ENCODE assay signal across 9 cellular contexts in genomic region chr1:166089804-166090203, GRCh38.
DNase-seq lines count a peak whose midpoint lies in the region; ATAC-seq, FAIRE-seq and TF ChIP-seq lines count a peak whose summit lies in the region.
"Had no signal": no experiment of that assay in that cellular context is flagged by ENCODE, and none has a peak within 500 bp of the region (broad histone marks: within the 10 kb centered on the region; RNA-seq: fewer than 3 reads in every experiment).

No MANE protein-coding gene starts in this region.

- peak overlapping the region; percentile 56 for H3K4me2 ChIP-seq in GM12878 (ENCODE audit: control insufficient read depth, insufficient read depth)

- TF ChIP-seq POLR2A in GM12878 (IDR thresholded peaks at IDR 0.05; ENCODE audit: low read depth, low read length), result no peak

- no peak overlapping the region for H3K4me3 ChIP-seq in GM12878
- H3K4me3 ChIP-seq in CD8-positive, alpha-beta memory T cell (ENCODE audit: low read length), result no peak overlapping the region

- no peaks in the 10 kb centered on the region; the same call in 2 of the 3 replicates for H3K9me3 ChIP-seq in GM12878 (replicated peaks; ENCODE audit: control insufficient read depth, insufficient read depth, low read length)
- H3K9me3 ChIP-seq in CD8-positive, alpha-beta memory T cell (ENCODE audit: low read length), result no peaks in the 10 kb centered on the region

- in situ Hi-C loops in GM12878 (cut with MboI), result no loop called here

- intact Hi-C loops in GM12878 (cut with micrococcal nuclease; ENCODE audit: unreplicated experiment), result loop anchor here (5.0 kb wide), 1 partner anchor 77 kb away; the partner anchor contains the start of gene FAM78B

- H3K79me2 ChIP-seq in GM12878 (ENCODE audit: control insufficient read depth, insufficient read depth, low read length), result no peaks in the 10 kb centered on the region

- no TSS peak for BruUV-seq in GM12878 (replicated peaks; lab: Mats Ljungman, UMichigan)

- FAIRE-seq in GM12878 (lab: Jason Lieb, UNC), result peak; percentile 38

- H3K27me3 Mint-ChIP-seq in effector memory CD8-positive, alpha-beta T cell, result peaks cover 0 to 21% of the 10 kb centered on the region in 2 donors
- peaks cover 2 to 12% of the 10 kb centered on the region in 2 donors for H3K27me3 Mint-ChIP-seq in CD8-positive, alpha-beta memory T cell
- H3K27me3 Mint-ChIP-seq: activated CD4-positive, alpha-beta T cell treated with anti-CD3 and anti-CD28 coated beads, Interleukin-2, amount 10 ng/mL, durations not matched to agents 7 days and 5 days had no signal

- CTCF ChIA-PET in GM12878 (lab: Yijun Ruan, JAX), result interaction anchor here (0.6 to 3.8 kb wide), 9 partner anchors 23 to 389 kb away, joined by 3 to 13 read pairs (median 3); partner anchors contain the start of gene FAM78B
- CTCF ChIA-PET in CD8-positive, alpha-beta memory T cell (lab: Charles Lee), result no interaction called here

- no peak overlapping the region for H2AFZ ChIP-seq in GM12878 (ENCODE audit: control insufficient read depth, low read depth, low read length)

- peak; percentile 19 for DNase-seq in GM12878 (ENCODE audit: low read depth, low spot score)
- no peak for DNase-seq in DMS53 treated with DMSO at 0.1 percent for 48 hours (lab: John Stamatoyannopoulos, UW; ENCODE audit: unreplicated experiment)
- DNase-seq in effector memory CD8-positive, alpha-beta T cell, result no peak
- DNase-seq in mucosa of gallbladder (ENCODE audit: low spot score), result no peak
- no peak for DNase-seq in CD8-positive, alpha-beta memory T cell
- DNase-seq: activated CD4-positive, alpha-beta T cell treated with anti-CD3 and anti-CD28 coated beads, Interleukin-2, amount 10 ng/mL, durations not matched to agents 7 days and 5 days had no signal

- ATAC-seq in GM18498 (IDR thresholded peaks at IDR 0.05; ENCODE audit: unreplicated experiment) (peak; percentile 76), GM19438 (IDR thresholded peaks at IDR 0.05; ENCODE audit: low read depth, unreplicated experiment) (peak; percentile 80), HG03159 (IDR thresholded peaks at IDR 0.05; ENCODE audit: unreplicated experiment) (peak; percentile 81), GM12878 (peak; percentile 79)
- no peak for ATAC-seq in effector memory CD8-positive, alpha-beta T cell (replicated peaks)

- peaks cover 8% of the 10 kb centered on the region for H3K4me1 ChIP-seq in GM12878 (ENCODE audit: control insufficient read depth, insufficient read depth, low read length)
- H3K4me1 ChIP-seq in CD8-positive, alpha-beta memory T cell (ENCODE audit: insufficient read depth, low read length), result no peaks in the 10 kb centered on the region

- no peak for TF ChIP-seq EP300 in GM12878 (IDR thresholded peaks at IDR 0.05; ENCODE audit: borderline replicate concordance in 1 of 2, control insufficient read depth in 1 of 2, low read depth in 2 of 2, low read length in 2 of 2)

- no peak overlapping the region for H3K27ac Mint-ChIP-seq in effector memory CD8-positive, alpha-beta T cell
- no peak overlapping the region for H3K27ac Mint-ChIP-seq in CD8-positive, alpha-beta memory T cell
- H3K27ac Mint-ChIP-seq: activated CD4-positive, alpha-beta T cell treated with anti-CD3 and anti-CD28 coated beads, Interleukin-2, amount 10 ng/mL, durations not matched to agents 7 days and 5 days had no signal

- 15% methylated on average over 6 of the region's 6 CpGs for WGBS in GM12878 (ENCODE audit: insufficient coverage, insufficient replicate concordance, low lambda C conversion rate, missing lambda C conversion rate)

- no peaks in the 10 kb centered on the region for H3K36me3 Mint-ChIP-seq in effector memory CD8-positive, alpha-beta T cell (ENCODE audit: insufficient read depth)
- peaks cover 0 to 1% (median 0%) of the 10 kb centered on the region in 3 donors for H3K36me3 Mint-ChIP-seq in CD8-positive, alpha-beta memory T cell

- H3K27me3 ChIP-seq in GM12878 (replicated peaks in 1 of 2; ENCODE audit: control insufficient read depth in 2 of 2, insufficient read depth in 2 of 2, low read length in 1 of 2), result no peaks in the 10 kb centered on the region
- H3K27me3 ChIP-seq in CD8-positive, alpha-beta memory T cell (ENCODE audit: insufficient read depth, low read length, poor library complexity, severe bottlenecking), result no peaks in the 10 kb centered on the region

- RAD21 ChIA-PET in GM12878 (lab: Charles Lee; ENCODE audit: unreplicated experiment), result interaction anchor here (0.9 to 1.5 kb wide), 5 partner anchors 9 to 80 kb away, joined by 3 to 10 read pairs (median 5); no protein-coding TSS in a partner anchor

- POLR2A ChIA-PET in GM12878 (lab: Charles Lee), result no interaction called here
- POLR2A ChIA-PET in CD8-positive, alpha-beta memory T cell (lab: Charles Lee), result no interaction called here

- no peaks in the 10 kb centered on the region for H3K36me3 ChIP-seq in GM12878 (ENCODE audit: control insufficient read depth in 2 of 2, insufficient read depth in 2 of 2, low read length in 1 of 2)
- no peaks in the 10 kb centered on the region for H3K36me3 ChIP-seq in CD8-positive, alpha-beta memory T cell (ENCODE audit: insufficient read depth, low read length)

- peak; percentile 27 to 40 (median 31); a peak in 4 of 6 replicates for TF ChIP-seq CTCF in GM12878 (IDR thresholded peaks at IDR 0.05 in 2 of 3, conservative IDR thresholded peaks at IDR 0.05 in 1 of 3; ENCODE audit: control insufficient read depth in 2 of 3, extremely low read depth in 1 of 3, insufficient read depth in 1 of 3, low read depth in 3 of 3, low read length in 3 of 3)

- no peaks in the 10 kb centered on the region for H3K4me1 Mint-ChIP-seq in effector memory CD8-positive, alpha-beta T cell (ENCODE audit: low read depth in 2 of 2)
- peaks cover 0 to 4% (median 0%) of the 10 kb centered on the region in 3 donors for H3K4me1 Mint-ChIP-seq in CD8-positive, alpha-beta memory T cell

- peaks cover 0 to 13% of the 10 kb centered on the region in 2 donors for H3K9me3 Mint-ChIP-seq in effector memory CD8-positive, alpha-beta T cell
- peaks cover 0 to 3% (median 2%) of the 10 kb centered on the region in 5 donors for H3K9me3 Mint-ChIP-seq in CD8-positive, alpha-beta memory T cell
- H3K9me3 Mint-ChIP-seq: activated CD4-positive, alpha-beta T cell treated with anti-CD3 and anti-CD28 coated beads, Interleukin-2, amount 10 ng/mL, durations not matched to agents 7 days and 5 days had no signal

- TF ChIP-seq RAD21 in GM12878 (IDR thresholded peaks at IDR 0.05; ENCODE audit: insufficient read depth, low read depth, low read length), result peak; percentile 51

- SMC1A ChIA-PET in GM12878 (lab: Charles Lee; ENCODE audit: uncharacterized antibody, unreplicated experiment), result interaction anchor here (0.7 to 1.5 kb wide), 8 partner anchors 10 to 343 kb away, joined by 3 to 5 read pairs (median 4); partner anchors contain the start of gene FAM78B

- H4K20me1 ChIP-seq in GM12878 (ENCODE audit: control insufficient read depth, insufficient read depth), result no peaks in the 10 kb centered on the region

- H3K4me3 Mint-ChIP-seq in effector memory CD8-positive, alpha-beta T cell, result no peak overlapping the region
- no peak overlapping the region for H3K4me3 Mint-ChIP-seq in CD8-positive, alpha-beta memory T cell
- H3K4me3 Mint-ChIP-seq: activated CD4-positive, alpha-beta T cell treated with anti-CD3 and anti-CD28 coated beads, Interleukin-2, amount 10 ng/mL, durations not matched to agents 7 days and 5 days had no signal

- no peak overlapping the region for H3K27ac ChIP-seq in GM12878 (ENCODE audit: control insufficient read depth, insufficient read depth)
- no peak overlapping the region for H3K27ac ChIP-seq in CD8-positive, alpha-beta memory T cell (ENCODE audit: low read depth, low read length)

- H3K9ac ChIP-seq in GM12878 (ENCODE audit: control insufficient read depth, insufficient read depth, low read length), result no peak overlapping the region

TF ChIP-seq in GM12878, 131 proteins besides CTCF, POLR2A, EP300 and RAD21 (continues in another document):
- TF ChIP-seq MTA2 (IDR thresholded peaks at IDR 0.05; ENCODE audit: low read depth), result peak; percentile 39; the same call in 1 of the 2 replicates
- no peak for TF ChIP-seq IRF3 (IDR thresholded peaks at IDR 0.05)
- 0 out of 2 replicates have a peak, but pooled peaks have one; percentile 17 for TF ChIP-seq IKZF1 (conservative IDR thresholded peaks at IDR 0.05)
- TF ChIP-seq NFIC (IDR thresholded peaks at IDR 0.05; ENCODE audit: low read depth, low read length), result no peak
- 0 out of 2 replicates have a peak, but pooled peaks have one; percentile 41 for TF ChIP-seq SMARCA5 (IDR thresholded peaks at IDR 0.05)
- TF ChIP-seq SMC3 (IDR thresholded peaks at IDR 0.05; ENCODE audit: borderline replicate concordance, low read length), result peak; percentile 13; the same call in 1 of the 2 replicates
